ENCODE assay signal across 1 cellular context in the genomic region with DNA sequence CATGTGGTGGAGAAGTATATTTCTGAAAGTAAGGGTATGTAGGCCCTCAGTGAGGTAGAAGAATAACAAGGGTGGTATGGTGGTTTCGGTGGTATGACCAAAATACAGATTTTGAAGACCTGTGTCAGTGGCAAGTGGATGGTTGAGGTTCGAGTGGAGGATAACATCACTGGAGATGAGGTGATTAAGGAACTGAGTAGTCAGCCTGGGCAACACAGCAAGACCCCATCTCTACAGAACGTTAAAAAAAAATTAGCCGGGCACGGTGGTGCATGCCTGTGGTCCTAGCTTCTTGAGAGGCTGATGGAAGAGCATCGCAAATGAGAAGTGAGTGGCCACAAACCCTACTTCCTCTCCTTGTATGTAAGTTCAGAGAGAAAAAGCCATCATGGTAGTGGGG.
TF ChIP-seq lines count a peak whose summit lies in the region.

No MANE protein-coding gene starts in this region.

TF ChIP-seq in HepG2, 621 proteins besides CTCF, POLR2A, EP300 and RAD21:
- peak; percentile 70; the same call in 1 of the 2 replicates for TF ChIP-seq ZNF121 (CRISPR knock-in tag; IDR thresholded peaks at IDR 0.05)
